In genomic region chr3:29282431-29283296, GRCh38 we compare ENCODE assay signal across 9 cellular contexts.
DNase-seq lines count a peak whose midpoint lies in the region; ATAC-seq and TF ChIP-seq lines count a peak whose summit lies in the region.
"Had no signal": no experiment of that assay in that cellular context is flagged by ENCODE, and none has a peak within 500 bp of the region (broad histone marks: within the 10 kb centered on the region; RNA-seq: fewer than 3 reads in every experiment).

No MANE protein-coding gene starts in this region.

- TF ChIP-seq CTCF in RWPE1 (conservative IDR thresholded peaks at IDR 0.05; ENCODE audit: low read depth): no peak
- TF ChIP-seq CTCF in fibroblast of mammary gland (conservative IDR thresholded peaks at IDR 0.05; ENCODE audit: control insufficient read depth, insufficient read depth, low read depth, low read length): no peak
- TF ChIP-seq CTCF in retinal pigment epithelial cell (conservative IDR thresholded peaks at IDR 0.05; ENCODE audit: low read depth, low read length): no peak

- DNase-seq in RWPE1 (ENCODE audit: low spot score) (peak; percentile 6), fibroblast of mammary gland (ENCODE audit: low read depth) (peak; percentile 62), retinal pigment epithelial cell (ENCODE audit: low read depth) (peak; percentile 38), activated gamma-delta T cell treated with Interleukin-2 at 50 U/mL for 16 hours (no peak), NOMO-1 treated with dmso at 0.1 percent for 144 hours (lab: John Stamatoyannopoulos, UW; ENCODE audit: unreplicated experiment) (no peak)
- DNase-seq: NCI-H2081 had no signal

- CTCF ChIA-PET in RWPE1 (lab: Yijun Ruan, JAX): no interaction called here

- ATAC-seq in HG03442 (IDR thresholded peaks at IDR 0.05; ENCODE audit: unreplicated experiment) (no peak), HG02973 (IDR thresholded peaks at IDR 0.05; ENCODE audit: unreplicated experiment) (no peak)

- H3K27ac ChIP-seq in RWPE1: no peak overlapping the region

- POLR2A ChIA-PET in RWPE1 (lab: Yijun Ruan, JAX; ENCODE audit: low non-redundant PET): no interaction called here

- H3K4me3 ChIP-seq in GM08714 (ENCODE audit: low read length): peak overlapping the region; percentile 98
- H3K4me3 ChIP-seq in fibroblast of mammary gland (ENCODE audit: control insufficient read depth, low read depth, low read length): peak overlapping the region; percentile 87
- H3K4me3 ChIP-seq in retinal pigment epithelial cell (ENCODE audit: low read length): peak overlapping the region; percentile 69

Comparison
In these comparisons a context has a peak if more than half of its experiments do, and no peak if none do; other contexts are left out.
1. DNase-seq: peak in RWPE1 (single experiment), fibroblast of mammary gland (single experiment) and retinal pigment epithelial cell (single experiment); none in activated gamma-delta T cell treated with Interleukin-2 at 50 U/mL for 16 hours (single experiment) and NOMO-1 treated with dmso at 0.1 percent for 144 hours (single experiment).
2. Peak in every context shown above with its lines, with median percentiles within 50 percentile points of each other: H3K4me3 ChIP-seq.